10 cellular contexts compared by ENCODE assay signal in genomic region chr7:32357535-32358277, GRCh38.
DNase-seq lines count a peak whose midpoint lies in the region; ATAC-seq and TF ChIP-seq lines count a peak whose summit lies in the region.
"Had no signal": no experiment of that assay in that cellular context is flagged by ENCODE, and none has a peak within 500 bp of the region (broad histone marks: within the 10 kb centered on the region; RNA-seq: fewer than 3 reads in every experiment).

No MANE protein-coding gene starts in this region.

- no peaks in the 10 kb centered on the region for H3K79me2 ChIP-seq in Loucy (ENCODE audit: insufficient read depth, low read length)
- H3K79me2 ChIP-seq in mesendoderm (ENCODE audit: control insufficient read depth, insufficient read depth, low read length) = no peaks in the 10 kb centered on the region

- in situ Hi-C loops in G401 (cut with HindIII; ENCODE audit: low sequenced_read_pairs) (no loop called here), SK-MEL-5 (cut with HindIII; ENCODE audit: low pct_unique_long_range_greater_than_20kb, low sequenced_read_pairs) (no loop called here)

- H3K4me3 Mint-ChIP-seq in immature natural killer cell = no peak overlapping the region

- no peak overlapping the region for H3K23ac ChIP-seq in mesendoderm (ENCODE audit: low read length)

- H2BK120ac ChIP-seq in mesendoderm (ENCODE audit: low read depth, low read length) = no peak overlapping the region

- no peaks in the 10 kb centered on the region for H3K9me3 ChIP-seq in Loucy (ENCODE audit: insufficient read depth, low read depth, low read length)

- H4K8ac ChIP-seq in mesendoderm (ENCODE audit: low read depth, low read length) = no peak overlapping the region

- H3K36me3 Mint-ChIP-seq in immature natural killer cell = no peaks in the 10 kb centered on the region

- H3K36me3 ChIP-seq in Loucy (ENCODE audit: insufficient read depth, low read length) = no peaks in the 10 kb centered on the region
- no peaks in the 10 kb centered on the region for H3K36me3 ChIP-seq in mesendoderm (ENCODE audit: control insufficient read depth, insufficient read depth, low read length)

- H3F3A ChIP-seq in Loucy (ENCODE audit: low read depth) = no peaks in the 10 kb centered on the region

- no peaks in the 10 kb centered on the region for H3K9me2 ChIP-seq in Loucy (replicated peaks; ENCODE audit: low read depth, low read length)

- H2AFZ ChIP-seq in Loucy (ENCODE audit: low read length) = no peak overlapping the region

- H3K9ac ChIP-seq in Loucy (ENCODE audit: low read depth, low read length, poor library complexity, severe bottlenecking) = no peak overlapping the region
- H3K9ac ChIP-seq in mesendoderm (ENCODE audit: low read length) = no peak overlapping the region

- ATAC-seq in omental fat pad (ENCODE audit: low FRiP score) = no peak

- H3K79me1 ChIP-seq in mesendoderm (ENCODE audit: low read length) = no peaks in the 10 kb centered on the region

- no peak overlapping the region for H3K27ac Mint-ChIP-seq in immature natural killer cell

- peaks cover 0 to 4% (median 0%) of the 10 kb centered on the region in 6 donors for H3K9me3 Mint-ChIP-seq in immature natural killer cell

- DNase-seq in G401 (ENCODE audit: low spot score) = peak; percentile 69
- peak; percentile 50 for DNase-seq in SK-MEL-5 (ENCODE audit: low read depth, low spot score)
- DNase-seq in mesendoderm = peak; percentile 47
- no peak for DNase-seq in stimulated activated CD4-positive, alpha-beta T cell treated with anti-CD3 and anti-CD28 coated beads, Interleukin-2, amount 100 ng/mL, for 24 hours
- no peak for DNase-seq in immature natural killer cell
- DNase-seq in SK-N-DZ (ENCODE audit: low spot score) = no peak
- no peak for DNase-seq in omental fat pad (ENCODE audit: low spot score)
- DNase-seq: activated gamma-delta T cell, kidney had no signal

- H3K4me2 ChIP-seq in Loucy (ENCODE audit: low read depth, low read length, poor library complexity, severe bottlenecking) = no peak overlapping the region
- H3K4me2 ChIP-seq in mesendoderm (ENCODE audit: low read length) = no peak overlapping the region

- H3K4me1 ChIP-seq in Loucy (ENCODE audit: insufficient read depth, low read length, poor library complexity, severe bottlenecking) (no peaks in the 10 kb centered on the region), mesendoderm (ENCODE audit: control insufficient read depth, low read depth, low read length) (no peaks in the 10 kb centered on the region)

- peak; percentile 35 for TF ChIP-seq CTCF in Loucy (conservative IDR thresholded peaks at IDR 0.05; ENCODE audit: low read length)
- TF ChIP-seq CTCF in omental fat pad (IDR thresholded peaks at IDR 0.05) = no peak

- H3K4me1 Mint-ChIP-seq in immature natural killer cell = no peaks in the 10 kb centered on the region

- H3K4me3 ChIP-seq in Loucy (ENCODE audit: low read length, poor library complexity, severe bottlenecking) = no peak overlapping the region
- no peak overlapping the region for H3K4me3 ChIP-seq in mesendoderm (ENCODE audit: low read length)

- H2BK15ac ChIP-seq in mesendoderm (replicated peaks; ENCODE audit: low read depth) = no peak overlapping the region

- WGBS in mesendoderm (ENCODE audit: extremely low coverage, insufficient coverage, low lambda C conversion rate) = no CpG with 5 or more reads among the region's 8 CpGs

- no peaks in the 10 kb centered on the region for H4K20me1 ChIP-seq in Loucy (ENCODE audit: insufficient read depth, low read length, poor library complexity, severe bottlenecking)

- no peak overlapping the region for H3K56ac ChIP-seq in mesendoderm (ENCODE audit: low read length)

- no peak overlapping the region for H3K18ac ChIP-seq in mesendoderm (ENCODE audit: low read length)

- H3K27me3 ChIP-seq in Loucy (ENCODE audit: insufficient read depth, low read length, poor library complexity, severe bottlenecking) (no peaks in the 10 kb centered on the region), mesendoderm (ENCODE audit: insufficient read depth, low read length, poor library complexity) (no peaks in the 10 kb centered on the region)

- H3K4ac ChIP-seq in mesendoderm (ENCODE audit: low read depth, low read length) = no peak overlapping the region

- no peak overlapping the region for H4K5ac ChIP-seq in mesendoderm (ENCODE audit: low read length)

- no peak overlapping the region for H2AK5ac ChIP-seq in mesendoderm (ENCODE audit: low read length)

- H3K27me3 Mint-ChIP-seq in immature natural killer cell (ENCODE audit: low read depth in 3 of 3) = peaks cover 2 to 11% (median 3%) of the 10 kb centered on the region in 3 donors

- H2BK5ac ChIP-seq in mesendoderm (ENCODE audit: low read length) = no peak overlapping the region

- H3K27ac ChIP-seq in mesendoderm (ENCODE audit: low read depth, low read length) = no peak overlapping the region

Comparison
In these comparisons a context has a peak if more than half of its experiments do, and no peak if none do; other contexts are left out.
1. DNase-seq: peak in G401 (single experiment), SK-MEL-5 (single experiment) and mesendoderm (single experiment); none in stimulated activated CD4-positive, alpha-beta T cell treated with anti-CD3 and anti-CD28 coated beads, Interleukin-2, amount 100 ng/mL, for 24 hours (0 of 2), immature natural killer cell (0 of 3), SK-N-DZ (single experiment) and omental fat pad (single experiment).